In genomic region chr2:205130111-205130829, GRCh38 we compare ENCODE assay signal across 22 cellular contexts.
A peak's percentile ranks its signal among the peaks of the same experiment; 100 is the strongest.
DNase-seq lines count a peak whose midpoint lies in the region; ATAC-seq and TF ChIP-seq lines count a peak whose summit lies in the region.
"Had no signal": no experiment of that assay in that cellular context is flagged by ENCODE, and none has a peak within 500 bp of the region (broad histone marks: within the 10 kb centered on the region; RNA-seq: fewer than 3 reads in every experiment).

No MANE protein-coding gene starts in this region.

- TF ChIP-seq CTCF in KMS-11 (conservative IDR thresholded peaks at IDR 0.05; ENCODE audit: low read depth, low read length) (no peak), astrocyte of the cerebellum (IDR thresholded peaks at IDR 0.05; ENCODE audit: low read depth, low read length, missing control alignments) (no peak)

- H3K27ac ChIP-seq in KMS-11 = peak overlapping the region; percentile 29; the same call in 1 of the 2 replicates
- H3K27ac ChIP-seq: 22Rv1, sigmoid colon, upper lobe of left lung had no signal

- in situ Hi-C loops in astrocyte of the cerebellum (cut with HindIII; ENCODE audit: low sequenced_read_pairs) = no loop called here

- POLR2A ChIA-PET in naive thymus-derived CD8-positive, alpha-beta T cell (lab: Charles Lee) = interaction anchor here (0.7 to 1.8 kb wide), 4 partner anchors 25 to 259 kb away, joined by 3 to 11 read pairs (median 4); no protein-coding TSS in a partner anchor

- H3K27me3 ChIP-seq in KMS-11 (ENCODE audit: insufficient read depth, low read depth) = no peaks in the 10 kb centered on the region
- H3K27me3 ChIP-seq: sigmoid colon, upper lobe of left lung had no signal

- peak overlapping the region; percentile 38 for H3K4me2 ChIP-seq in KMS-11

- no peak overlapping the region for H3K4me3 ChIP-seq in KMS-11 (IDR thresholded peaks at IDR 0.05; ENCODE audit: insufficient read depth, low read depth, low read length)
- H3K4me3 ChIP-seq in astrocyte of the cerebellum (ENCODE audit: low read depth, low read length) = no peak overlapping the region
- H3K4me3 ChIP-seq: sigmoid colon, upper lobe of left lung had no signal

- H3K9ac ChIP-seq in KMS-11 = no peak overlapping the region

- no peak overlapping the region for H2AFZ ChIP-seq in KMS-11 (ENCODE audit: low read depth)

- peak; percentile 30 to 49 for ATAC-seq in naive thymus-derived CD8-positive, alpha-beta T cell
- ATAC-seq: left colon had no signal

- DNase-seq in NCI-H1694 (lab: John Stamatoyannopoulos, UW) = peak; percentile 3
- no peak for DNase-seq in NCI-H1694 treated with DMSO at 0.1 percent for 48 hours (lab: John Stamatoyannopoulos, UW)
- DNase-seq in astrocyte of the cerebellum (ENCODE audit: low read depth) = peak; percentile 32
- peak in 2 of 10 donors; percentile 33 to 39 for DNase-seq in naive thymus-derived CD8-positive, alpha-beta T cell
- DNase-seq in NAMALWA (ENCODE audit: low spot score) = no peak
- DNase-seq in stimulated activated CD4-positive, alpha-beta T cell treated with anti-CD3 and anti-CD28 coated beads, Interleukin-12 subunit alpha, Interleukin-12 subunit beta, amount 100 ng/mL, for 4 hours = no peak
- DNase-seq in NCI-H2196 treated with DMSO at 0.1 percent for 48 hours (lab: John Stamatoyannopoulos, UW; ENCODE audit: unreplicated experiment) = no peak
- DNase-seq: activated CD4-positive, CD25-positive, alpha-beta regulatory T cell; activated naive CD4-positive, alpha-beta T cell; activated T-cell treated with anti-CD3 and anti-CD28 coated beads, Interleukin-2, amount 50 U/mL, for 24 hours; Caco-2; HFFc6; left colon; NCI-H1092 treated with DMSO at 0.1 percent for 48 hours; NCI-H510A treated with DMSO at 0.1 percent for 48 hours; NK-92 treated with Interleukin-12 subunit alpha and Interleukin-12 subunit beta, amount 100 ng/mL, for 24 hours; sigmoid colon; T-helper 9 cell; upper lobe of left lung had no signal

- no peaks in the 10 kb centered on the region for H4K20me1 ChIP-seq in KMS-11 (ENCODE audit: insufficient read depth)

- no peaks in the 10 kb centered on the region for H3K36me3 Mint-ChIP-seq in naive thymus-derived CD8-positive, alpha-beta T cell

- H3K9me3 Mint-ChIP-seq in naive thymus-derived CD8-positive, alpha-beta T cell = peaks cover 0 to 2% (median 0%) of the 10 kb centered on the region in 9 donors
- H3K9me3 Mint-ChIP-seq: dendritic cell treated with granulocyte-macrophage colony-stimulating factor and Interleukin-4, amounts not matched to agents 40 ng/mL and 50 ng/mL, for 4 days; HFFc6 had no signal

- H3K4me1 ChIP-seq in KMS-11 (ENCODE audit: low read depth, poor library complexity, severe bottlenecking) = peaks cover 26% of the 10 kb centered on the region
- H3K4me1 ChIP-seq: Caco-2, sigmoid colon had no signal

- H3K36me3 ChIP-seq in KMS-11 (ENCODE audit: insufficient read depth) = no peaks in the 10 kb centered on the region

- H3K4me3 Mint-ChIP-seq in naive thymus-derived CD8-positive, alpha-beta T cell = peak overlapping the region in 6 of 10 donors; percentile 19 to 49 (median 32)
- H3K4me3 Mint-ChIP-seq: activated T-cell treated with anti-CD3 and anti-CD28 coated beads, Interleukin-2, amount 50 U/mL, for 24 hours; dendritic cell treated with granulocyte-macrophage colony-stimulating factor and Interleukin-4, amounts not matched to agents 40 ng/mL and 50 ng/mL, for 4 days; HFFc6 had no signal

- peak overlapping the region in 8 of 10 donors; percentile 38 to 95 (median 79) for H3K27ac Mint-ChIP-seq in naive thymus-derived CD8-positive, alpha-beta T cell
- H3K27ac Mint-ChIP-seq: activated T-cell treated with anti-CD3 and anti-CD28 coated beads, Interleukin-2, amount 50 U/mL, for 24 hours; dendritic cell treated with granulocyte-macrophage colony-stimulating factor and Interleukin-4, amounts not matched to agents 40 ng/mL and 50 ng/mL, for 4 days; HFFc6 had no signal

- no peaks in the 10 kb centered on the region for H3K79me2 ChIP-seq in KMS-11 (ENCODE audit: insufficient read depth, low read depth)

- H3K4me1 Mint-ChIP-seq in naive thymus-derived CD8-positive, alpha-beta T cell = peaks cover 13 to 20% (median 19%) of the 10 kb centered on the region in 4 donors

- H3K27me3 Mint-ChIP-seq in naive thymus-derived CD8-positive, alpha-beta T cell = no peaks in the 10 kb centered on the region
- H3K27me3 Mint-ChIP-seq: activated T-cell treated with anti-CD3 and anti-CD28 coated beads, Interleukin-2, amount 50 U/mL, for 24 hours; dendritic cell treated with granulocyte-macrophage colony-stimulating factor and Interleukin-4, amounts not matched to agents 40 ng/mL and 50 ng/mL, for 4 days had no signal

Comparison
In these comparisons a context has a peak if more than half of its experiments do, and no peak if none do; other contexts are left out.
1. DNase-seq: peak in NCI-H1694 (single experiment) and astrocyte of the cerebellum (single experiment); none in NCI-H1694 treated with DMSO at 0.1 percent for 48 hours (single experiment), NAMALWA (single experiment), stimulated activated CD4-positive, alpha-beta T cell treated with anti-CD3 and anti-CD28 coated beads, Interleukin-12 subunit alpha, Interleukin-12 subunit beta, amount 100 ng/mL, for 4 hours (single experiment) and NCI-H2196 treated with DMSO at 0.1 percent for 48 hours (single experiment).